Comparison of ENCODE assay signal across 12 cellular contexts in genomic region chr19:48171584-48172170, GRCh38. TPM values are rescaled to one million over a fixed set of nuclear protein-coding genes. Genes with fewer than 3 reads are reported as not detected.
DNase-seq lines count a peak whose midpoint lies in the region; ATAC-seq, FAIRE-seq and TF ChIP-seq lines count a peak whose summit lies in the region.
"Had no signal": no experiment of that assay in that cellular context is flagged by ENCODE, and none has a peak within 500 bp of the region (broad histone marks: within the 10 kb centered on the region; RNA-seq: fewer than 3 reads in every experiment).

No MANE protein-coding gene starts in this region.

- H3K9me3 ChIP-seq in CD8-positive, alpha-beta memory T cell (ENCODE audit: low read length): no peaks in the 10 kb centered on the region
- H3K9me3 ChIP-seq in MM.1S (replicated peaks; ENCODE audit: insufficient read depth, low read length) (no peaks in the 10 kb centered on the region), K562 (replicated peaks; ENCODE audit: control insufficient read depth, insufficient read depth, low read depth, low read length) (no peaks in the 10 kb centered on the region)

- TF ChIP-seq CTCF in MM.1S (IDR thresholded peaks at IDR 0.05; ENCODE audit: low read length) (no peak), K562 (IDR thresholded peaks at IDR 0.05 in 2 of 3, conservative IDR thresholded peaks at IDR 0.05 in 1 of 3; ENCODE audit: insufficient read depth in 2 of 3, low read depth in 1 of 3, low read length in 3 of 3) (no peak), natural killer cell (IDR thresholded peaks at IDR 0.05) (no peak)

- in situ Hi-C loops in K562 (cut with MboI): no loop called here

- H4K20me1 ChIP-seq in MM.1S (ENCODE audit: insufficient read depth, low read length) (peaks cover 8% of the 10 kb centered on the region; the same call in 1 of the 2 replicates), K562 (replicated peaks; ENCODE audit: control insufficient read depth, insufficient read depth, low read length) (peaks cover 8% of the 10 kb centered on the region; the same call in 1 of the 2 replicates)

- WGBS in K562 (ENCODE audit: insufficient coverage, low coverage, missing lambda C conversion rate): 75% methylated on average over 9 of the region's 45 CpGs

- no peak for FAIRE-seq in K562 (lab: Jason Lieb, UNC)
- FAIRE-seq: endometrium had no signal

- peak overlapping the region in 7 of 8 donors; percentile 50 to 99 (median 84) for H3K27ac Mint-ChIP-seq in CD8-positive, alpha-beta memory T cell
- H3K27ac Mint-ChIP-seq in natural killer cell: peak overlapping the region in 1 of 2 donors; percentile 98

- CTCF ChIA-PET in CD8-positive, alpha-beta memory T cell (lab: Charles Lee): interaction anchor here (1.0 to 1.4 kb wide), 3 partner anchors 19 to 78 kb away, joined by 3 read pairs; no protein-coding TSS in a partner anchor
- CTCF ChIA-PET in K562 (lab: Yijun Ruan, JAX; ENCODE audit: low intra/inter-chr PET ratio): no interaction called here

- peaks cover 19% of the 10 kb centered on the region for H3K4me1 ChIP-seq in CD8-positive, alpha-beta memory T cell (ENCODE audit: insufficient read depth, low read length)
- H3K4me1 ChIP-seq in MM.1S (ENCODE audit: low read length) (peaks cover 23% of the 10 kb centered on the region), K562 (replicated peaks in 1 of 2; ENCODE audit: control insufficient read depth in 2 of 2, insufficient read depth in 2 of 2, low read length in 2 of 2) (peaks cover 7 to 22% of the 10 kb centered on the region in 2 experiments; a peak in 3 of 5 replicates)

- peak overlapping the region; percentile 65 to 99 (median 95) for H3K4me3 Mint-ChIP-seq in CD8-positive, alpha-beta memory T cell
- peak overlapping the region; percentile 92 for H3K4me3 Mint-ChIP-seq in natural killer cell

- no peaks in the 10 kb centered on the region for H3K9me3 Mint-ChIP-seq in CD8-positive, alpha-beta memory T cell
- no peaks in the 10 kb centered on the region for H3K9me3 Mint-ChIP-seq in natural killer cell

- TF ChIP-seq RAD21 in K562 (CRISPR knock-in tag; conservative IDR thresholded peaks at IDR 0.05 in 1 of 2, IDR thresholded peaks at IDR 0.05 in 1 of 2): no peak

- peaks cover 42% of the 10 kb centered on the region for H3K79me2 ChIP-seq in MM.1S (ENCODE audit: low read length)
- peaks cover 37% of the 10 kb centered on the region for H3K79me2 ChIP-seq in K562 (ENCODE audit: control insufficient read depth, insufficient read depth, low read length)

- H2AFZ ChIP-seq in MM.1S (ENCODE audit: low read length): no peak overlapping the region
- no peak overlapping the region for H2AFZ ChIP-seq in K562 (ENCODE audit: low read depth, low read length)

- no TSS peak for BruUV-seq in K562 (replicated peaks; lab: Mats Ljungman, UMichigan)

- intact Hi-C loops in K562 (cut with micrococcal nuclease): no loop called here
- intact Hi-C loops in natural killer cell (cut with micrococcal nuclease): loop anchor here (2.0 kb wide), 1 partner anchor 89 kb away; no protein-coding TSS in a partner anchor

- no peak for DNase-seq in CD8-positive, alpha-beta memory T cell
- DNase-seq in MM.1S (no peak), K562 (ENCODE audit: extremely low read depth in 1 of 4, low spot score in 3 of 4) (no peak), natural killer cell (no peak), DMS 273 treated with DMSO at 0.1 percent for 48 hours (lab: John Stamatoyannopoulos, UW) (no peak), HT-29 (ENCODE audit: low spot score) (no peak), NCI-H82 (lab: John Stamatoyannopoulos, UW) (no peak)
- DNase-seq: activated CD4-positive, CD25-positive, alpha-beta regulatory T cell; NCI-H2107; stimulated activated naive CD4-positive, alpha-beta T cell treated with Interleukin-2 at 50 U/mL for 16 hours had no signal

- TF ChIP-seq EP300 in K562 (IDR thresholded peaks at IDR 0.05; ENCODE audit: low read length): no peak

- H3K9me1 ChIP-seq in K562 (ENCODE audit: control insufficient read depth, insufficient read depth, low read length): no peaks in the 10 kb centered on the region

- no peak overlapping the region for H3K27ac ChIP-seq in CD8-positive, alpha-beta memory T cell (ENCODE audit: low read depth, low read length)
- H3K27ac ChIP-seq in MM.1S (ENCODE audit: low read length) (no peak overlapping the region), K562 (ENCODE audit: extremely low read depth, low read depth, low read length) (no peak overlapping the region; the same call in 2 of the 3 replicates)

- H3K27me3 ChIP-seq in CD8-positive, alpha-beta memory T cell (ENCODE audit: insufficient read depth, low read length, poor library complexity, severe bottlenecking): no peaks in the 10 kb centered on the region
- no peaks in the 10 kb centered on the region for H3K27me3 ChIP-seq in MM.1S (replicated peaks; ENCODE audit: insufficient read depth, low read length)
- H3K27me3 ChIP-seq in K562 (ENCODE audit: control insufficient read depth in 2 of 2, insufficient read depth in 2 of 2, low read length in 2 of 2): no peaks in the 10 kb centered on the region

- H3K4me2 ChIP-seq in MM.1S (ENCODE audit: low read depth, low read length) (peak overlapping the region; percentile 82), K562 (ENCODE audit: insufficient read depth, low read length) (peak overlapping the region; percentile 90)

- peaks cover 12% of the 10 kb centered on the region for H3K36me3 ChIP-seq in CD8-positive, alpha-beta memory T cell (ENCODE audit: insufficient read depth, low read length)
- H3K36me3 ChIP-seq in MM.1S (replicated peaks; ENCODE audit: insufficient read depth, low read length) (no peaks in the 10 kb centered on the region), K562 (ENCODE audit: control insufficient read depth, insufficient read depth, low read length) (peaks cover 14% of the 10 kb centered on the region)

- TF ChIP-seq POLR2A in K562 (conservative IDR thresholded peaks at IDR 0.05): no peak

- POLR2A ChIA-PET in CD8-positive, alpha-beta memory T cell (lab: Charles Lee): interaction anchor here (0.5 kb wide), 1 partner anchor 13 kb away, joined by 3 read pairs; no protein-coding TSS in a partner anchor
- POLR2A ChIA-PET in K562 (lab: Yijun Ruan, JAX): interaction anchor here (1.1 to 1.2 kb wide), 2 partner anchors 32 to 44 kb away, joined by 3 read pairs; no protein-coding TSS in a partner anchor

- ATAC-seq in K562 (no peak), natural killer cell (no peak), HG03432 (IDR thresholded peaks at IDR 0.05; ENCODE audit: unreplicated experiment) (no peak)

- H3K4me3 ChIP-seq in CD8-positive, alpha-beta memory T cell (ENCODE audit: low read length): peak overlapping the region; percentile 98
- peak overlapping the region; percentile 99; the same call in 1 of the 2 replicates for H3K4me3 ChIP-seq in MM.1S (ENCODE audit: low read length)
- 0 out of 2 replicates have a peak overlapping the region, but pooled peaks have one; percentile 99 for H3K4me3 ChIP-seq in K562

- peaks cover 28 to 36% (median 31%) of the 10 kb centered on the region in 3 donors for H3K4me1 Mint-ChIP-seq in CD8-positive, alpha-beta memory T cell
- H3K4me1 Mint-ChIP-seq in natural killer cell: peaks cover 26 to 47% of the 10 kb centered on the region in 2 donors

- no peaks in the 10 kb centered on the region for H3K27me3 Mint-ChIP-seq in CD8-positive, alpha-beta memory T cell
- no peaks in the 10 kb centered on the region for H3K27me3 Mint-ChIP-seq in natural killer cell (ENCODE audit: low read depth in 2 of 2)

- peaks cover 3 to 39% (median 15%) of the 10 kb centered on the region in 3 donors for H3K36me3 Mint-ChIP-seq in CD8-positive, alpha-beta memory T cell
- H3K36me3 Mint-ChIP-seq in natural killer cell: peaks cover 8% of the 10 kb centered on the region

- peaks cover 10% of the 10 kb centered on the region for H3F3A ChIP-seq in MM.1S (ENCODE audit: insufficient read depth, low read length)

- H3K9me2 ChIP-seq in MM.1S (replicated peaks; ENCODE audit: insufficient read depth, low read length): no peaks in the 10 kb centered on the region

- peak overlapping the region; percentile 96; the same call in 1 of the 2 replicates for H3K9ac ChIP-seq in MM.1S (ENCODE audit: low read length)
- peak overlapping the region; percentile 98 to 100; a peak in 1 of 4 replicates for H3K9ac ChIP-seq in K562 (ENCODE audit: insufficient read depth in 1 of 2, low read depth in 2 of 2, low read length in 2 of 2)

RNA-seq across cellular contexts. Expression of gene ZSWIM9, which starts 1.2 kb away (rescaled TPM):
- 1 to 10 TPM; 6.4 to 7.4 TPM for total RNA-seq in CD8-positive, alpha-beta memory T cell
- polyA plus RNA-seq in CD8-positive, alpha-beta memory T cell: 1.9 TPM
- 0.35 and 0.74 TPM in 2 replicates for total RNA-seq in K562 (2011; cell fraction: chromatin; rRNA removed; ENCODE audit: low replicate concordance)
- 0.53 and 1.0 TPM in 2 replicates for total RNA-seq in K562 (2011; cell fraction: nucleolus; rRNA removed)
- 0.29 and 1.9 TPM in 2 replicates for total RNA-seq in K562 (2011; cell fraction: nucleoplasm; rRNA removed)
- total RNA-seq in K562 (2014; rRNA removed): 0.50 and 0.73 TPM in 2 replicates
- total RNA-seq in K562 (2014; rRNA removed; fragmentation: Illumina TruSeq; extraction: Trizol): 0.11 and 0.13 TPM in 2 replicates
- total RNA-seq in K562 (2015; rRNA removed; fragmentation: Illumina TruSeq; extraction: Trizol): 0.11 and 0.36 TPM in 2 replicates
- total RNA-seq in K562 (2021): 1.4 TPM in 2 replicates
- 0.06 and 0.09 TPM in 2 replicates for polyA plus RNA-seq in K562 (2011; rRNA removed)
- 0.21 and 0.57 TPM in 2 replicates for polyA plus RNA-seq in K562 (2011; cell fraction: cytosol; rRNA removed)
- polyA plus RNA-seq in K562 (2011; cell fraction: nucleus; rRNA removed): 0.15 and 0.51 TPM in 2 replicates
- polyA plus RNA-seq in K562 (2012): 1.8 and 2.8 TPM in 2 replicates
- polyA plus RNA-seq in K562 (2014; fragmentation: Illumina TruSeq; extraction: Trizol): 0.33 and 0.58 TPM in 2 replicates
- under 1 TPM in 1 of 2 experiments, not detected in 1; 0.04 TPM for polyA plus RNA-seq in K562 (2014; fragmentation: Nextera tagmentation; extraction: Ambion mirVana)
- 0.82 and 0.94 TPM in 2 replicates for polyA plus RNA-seq in K562 (2014; rRNA removed)
- 0.09 and 0.11 TPM in 2 replicates for polyA minus RNA-seq in K562 (2011; rRNA and poly(A)+ RNA removed)
- polyA minus RNA-seq in K562 (2011; cell fraction: cytosol; rRNA and poly(A)+ RNA removed): 0.73 and 1.7 TPM in 2 replicates
- polyA minus RNA-seq in K562 (2011; cell fraction: nucleus; rRNA and poly(A)+ RNA removed): 0.40 and 0.44 TPM in 2 replicates
- total RNA-seq in natural killer cell: 1 to 10 TPM; 4.0 to 7.0 (median 5.4) TPM
- total RNA-seq in HT-29 (2014; rRNA removed; shearing (Covaris generic)): 7.5 and 8.2 TPM in 2 replicates

RNA-seq across cellular contexts. Expression of gene LIG1, which starts 1.5 kb away (rescaled TPM):
- 100 to 1,000 TPM; 129 to 135 TPM for total RNA-seq in CD8-positive, alpha-beta memory T cell
- polyA plus RNA-seq in CD8-positive, alpha-beta memory T cell: 24.1 TPM
- 141 and 259 TPM in 2 replicates for total RNA-seq in K562 (2011; cell fraction: chromatin; rRNA removed; ENCODE audit: low replicate concordance)
- 126 and 137 TPM in 2 replicates for total RNA-seq in K562 (2011; cell fraction: nucleolus; rRNA removed)
- 101 and 111 TPM in 2 replicates for total RNA-seq in K562 (2011; cell fraction: nucleoplasm; rRNA removed)
- total RNA-seq in K562 (2014; rRNA removed): 111 and 114 TPM in 2 replicates
- total RNA-seq in K562 (2014; rRNA removed; fragmentation: Illumina TruSeq; extraction: Trizol): 50.7 and 65.3 TPM in 2 replicates
- 70.4 and 75.5 TPM in 2 replicates for total RNA-seq in K562 (2015; rRNA removed; fragmentation: Illumina TruSeq; extraction: Trizol)
- 83.0 and 87.6 TPM in 2 replicates for total RNA-seq in K562 (2021)
- polyA plus RNA-seq in K562 (2011; rRNA removed): 49.9 and 74.6 TPM in 2 replicates
- polyA plus RNA-seq in K562 (2011; cell fraction: cytosol; rRNA removed): 47.6 and 48.1 TPM in 2 replicates
- 197 and 264 TPM in 2 replicates for polyA plus RNA-seq in K562 (2011; cell fraction: nucleus; rRNA removed)
- 97.1 and 97.7 TPM in 2 replicates for polyA plus RNA-seq in K562 (2012)
- 71.1 and 75.8 TPM in 2 replicates for polyA plus RNA-seq in K562 (2014; fragmentation: Illumina TruSeq; extraction: Trizol)
- polyA plus RNA-seq in K562 (2014; fragmentation: Nextera tagmentation; extraction: Ambion mirVana): 10 to 100 TPM in 1 of 2 experiments, 1 to 10 TPM in 1; 9.6 to 11.0 TPM
- 82.1 and 101 TPM in 2 replicates for polyA plus RNA-seq in K562 (2014; rRNA removed)
- polyA minus RNA-seq in K562 (2011; rRNA and poly(A)+ RNA removed): 59.9 and 62.9 TPM in 2 replicates
- polyA minus RNA-seq in K562 (2011; cell fraction: cytosol; rRNA and poly(A)+ RNA removed): 33.3 and 44.0 TPM in 2 replicates
- 75.4 and 82.3 TPM in 2 replicates for polyA minus RNA-seq in K562 (2011; cell fraction: nucleus; rRNA and poly(A)+ RNA removed)
- 10 to 100 TPM; 45.4 to 65.2 (median 57.2) TPM for total RNA-seq in natural killer cell
- total RNA-seq in HT-29 (2014; rRNA removed; shearing (Covaris generic)): 174 and 182 TPM in 2 replicates
